ENCODE assay signal across 1 cellular context in the genomic region with DNA sequence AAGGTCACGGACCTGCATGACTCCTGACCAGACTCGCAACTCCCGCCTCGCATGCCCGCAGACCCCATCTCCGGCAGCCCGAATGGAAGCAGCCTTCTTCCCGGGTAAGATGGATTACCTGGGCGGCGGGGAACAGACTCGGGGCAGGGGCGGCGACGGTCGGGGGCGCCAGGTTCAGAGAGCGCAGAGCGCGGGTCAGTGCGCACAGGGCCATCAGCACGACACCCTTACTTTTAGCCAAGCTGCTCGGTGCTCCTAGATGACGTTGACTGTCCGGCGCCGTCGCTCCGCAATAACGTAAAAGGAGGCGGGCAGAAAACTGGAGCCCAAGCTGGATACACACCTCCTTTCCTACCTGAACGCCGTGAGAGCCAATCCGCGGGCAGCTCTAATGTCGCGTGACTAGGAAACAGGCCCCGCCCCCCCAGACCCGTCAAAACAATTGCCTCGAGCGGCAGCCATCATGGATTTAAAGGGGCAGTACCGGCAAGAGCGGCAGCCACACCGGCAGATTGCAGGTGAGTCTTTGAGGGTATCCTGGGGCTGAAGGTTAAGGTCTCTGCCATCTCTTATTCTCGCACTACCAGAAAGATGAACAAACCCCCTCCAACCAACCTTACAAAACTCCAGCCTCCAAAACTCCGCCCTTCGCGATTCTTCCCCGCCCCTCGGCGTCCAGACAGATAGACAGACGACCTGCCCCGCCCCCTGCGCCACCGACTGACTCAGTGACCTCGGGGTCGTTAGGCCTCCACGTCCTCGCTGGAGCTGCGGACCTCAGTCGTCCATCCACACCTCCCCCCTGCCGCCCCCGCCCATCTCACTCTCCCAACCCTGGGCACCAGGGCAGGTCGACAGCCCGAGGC.
TF ChIP-seq lines count a peak whose summit lies in the region.

A gene (plus strand): TSS at position 464 of the 866 bp plus-strand sequence. CDS start 1,705 bp downstream, outside the sequence.
A gene (minus strand): TSS at position 267 of the 866 bp plus-strand sequence. CDS start 53 bp downstream, at position 214.

TF ChIP-seq in K562, 482 proteins besides CTCF, POLR2A, EP300 and RAD21 (continued from another document and continues in another):
- TF ChIP-seq, protein P1, sequence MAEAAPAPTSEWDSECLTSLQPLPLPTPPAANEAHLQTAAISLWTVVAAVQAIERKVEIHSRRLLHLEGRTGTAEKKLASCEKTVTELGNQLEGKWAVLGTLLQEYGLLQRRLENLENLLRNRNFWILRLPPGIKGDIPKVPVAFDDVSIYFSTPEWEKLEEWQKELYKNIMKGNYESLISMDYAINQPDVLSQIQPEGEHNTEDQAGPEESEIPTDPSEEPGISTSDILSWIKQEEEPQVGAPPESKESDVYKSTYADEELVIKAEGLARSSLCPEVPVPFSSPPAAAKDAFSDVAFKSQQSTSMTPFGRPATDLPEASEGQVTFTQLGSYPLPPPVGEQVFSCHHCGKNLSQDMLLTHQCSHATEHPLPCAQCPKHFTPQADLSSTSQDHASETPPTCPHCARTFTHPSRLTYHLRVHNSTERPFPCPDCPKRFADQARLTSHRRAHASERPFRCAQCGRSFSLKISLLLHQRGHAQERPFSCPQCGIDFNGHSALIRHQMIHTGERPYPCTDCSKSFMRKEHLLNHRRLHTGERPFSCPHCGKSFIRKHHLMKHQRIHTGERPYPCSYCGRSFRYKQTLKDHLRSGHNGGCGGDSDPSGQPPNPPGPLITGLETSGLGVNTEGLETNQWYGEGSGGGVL (CRISPR knock-in tag; IDR thresholded peaks at IDR 0.05): no peak
- TF ChIP-seq, protein P2, sequence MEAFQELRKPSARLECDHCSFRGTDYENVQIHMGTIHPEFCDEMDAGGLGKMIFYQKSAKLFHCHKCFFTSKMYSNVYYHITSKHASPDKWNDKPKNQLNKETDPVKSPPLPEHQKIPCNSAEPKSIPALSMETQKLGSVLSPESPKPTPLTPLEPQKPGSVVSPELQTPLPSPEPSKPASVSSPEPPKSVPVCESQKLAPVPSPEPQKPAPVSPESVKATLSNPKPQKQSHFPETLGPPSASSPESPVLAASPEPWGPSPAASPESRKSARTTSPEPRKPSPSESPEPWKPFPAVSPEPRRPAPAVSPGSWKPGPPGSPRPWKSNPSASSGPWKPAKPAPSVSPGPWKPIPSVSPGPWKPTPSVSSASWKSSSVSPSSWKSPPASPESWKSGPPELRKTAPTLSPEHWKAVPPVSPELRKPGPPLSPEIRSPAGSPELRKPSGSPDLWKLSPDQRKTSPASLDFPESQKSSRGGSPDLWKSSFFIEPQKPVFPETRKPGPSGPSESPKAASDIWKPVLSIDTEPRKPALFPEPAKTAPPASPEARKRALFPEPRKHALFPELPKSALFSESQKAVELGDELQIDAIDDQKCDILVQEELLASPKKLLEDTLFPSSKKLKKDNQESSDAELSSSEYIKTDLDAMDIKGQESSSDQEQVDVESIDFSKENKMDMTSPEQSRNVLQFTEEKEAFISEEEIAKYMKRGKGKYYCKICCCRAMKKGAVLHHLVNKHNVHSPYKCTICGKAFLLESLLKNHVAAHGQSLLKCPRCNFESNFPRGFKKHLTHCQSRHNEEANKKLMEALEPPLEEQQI (IDR thresholded peaks at IDR 0.05): no peak
- no peak for TF ChIP-seq RBM22 (IDR thresholded peaks at IDR 0.05; ENCODE audit: low read depth, low read length, poor library complexity, severe bottlenecking)
- TF ChIP-seq, protein P3, sequence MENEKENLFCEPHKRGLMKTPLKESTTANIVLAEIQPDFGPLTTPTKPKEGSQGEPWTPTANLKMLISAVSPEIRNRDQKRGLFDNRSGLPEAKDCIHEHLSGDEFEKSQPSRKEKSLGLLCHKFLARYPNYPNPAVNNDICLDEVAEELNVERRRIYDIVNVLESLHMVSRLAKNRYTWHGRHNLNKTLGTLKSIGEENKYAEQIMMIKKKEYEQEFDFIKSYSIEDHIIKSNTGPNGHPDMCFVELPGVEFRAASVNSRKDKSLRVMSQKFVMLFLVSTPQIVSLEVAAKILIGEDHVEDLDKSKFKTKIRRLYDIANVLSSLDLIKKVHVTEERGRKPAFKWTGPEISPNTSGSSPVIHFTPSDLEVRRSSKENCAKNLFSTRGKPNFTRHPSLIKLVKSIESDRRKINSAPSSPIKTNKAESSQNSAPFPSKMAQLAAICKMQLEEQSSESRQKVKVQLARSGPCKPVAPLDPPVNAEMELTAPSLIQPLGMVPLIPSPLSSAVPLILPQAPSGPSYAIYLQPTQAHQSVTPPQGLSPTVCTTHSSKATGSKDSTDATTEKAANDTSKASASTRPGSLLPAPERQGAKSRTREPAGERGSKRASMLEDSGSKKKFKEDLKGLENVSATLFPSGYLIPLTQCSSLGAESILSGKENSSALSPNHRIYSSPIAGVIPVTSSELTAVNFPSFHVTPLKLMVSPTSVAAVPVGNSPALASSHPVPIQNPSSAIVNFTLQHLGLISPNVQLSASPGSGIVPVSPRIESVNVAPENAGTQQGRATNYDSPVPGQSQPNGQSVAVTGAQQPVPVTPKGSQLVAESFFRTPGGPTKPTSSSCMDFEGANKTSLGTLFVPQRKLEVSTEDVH (IDR thresholded peaks at IDR 0.05; ENCODE audit: low read depth, partially characterized antibody): peak; percentile 81
- no peak for TF ChIP-seq MCM7 (IDR thresholded peaks at IDR 0.05)
- TF ChIP-seq ZNF507 (tag; conservative IDR thresholded peaks at IDR 0.05): no peak
- TF ChIP-seq, protein P4, sequence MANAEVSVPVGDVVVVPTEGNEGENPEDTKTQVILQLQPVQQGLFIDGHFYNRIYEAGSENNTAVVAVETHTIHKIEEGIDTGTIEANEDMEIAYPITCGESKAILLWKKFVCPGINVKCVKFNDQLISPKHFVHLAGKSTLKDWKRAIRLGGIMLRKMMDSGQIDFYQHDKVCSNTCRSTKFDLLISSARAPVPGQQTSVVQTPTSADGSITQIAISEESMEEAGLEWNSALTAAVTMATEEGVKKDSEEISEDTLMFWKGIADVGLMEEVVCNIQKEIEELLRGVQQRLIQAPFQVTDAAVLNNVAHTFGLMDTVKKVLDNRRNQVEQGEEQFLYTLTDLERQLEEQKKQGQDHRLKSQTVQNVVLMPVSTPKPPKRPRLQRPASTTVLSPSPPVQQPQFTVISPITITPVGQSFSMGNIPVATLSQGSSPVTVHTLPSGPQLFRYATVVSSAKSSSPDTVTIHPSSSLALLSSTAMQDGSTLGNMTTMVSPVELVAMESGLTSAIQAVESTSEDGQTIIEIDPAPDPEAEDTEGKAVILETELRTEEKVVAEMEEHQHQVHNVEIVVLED (CRISPR knock-in tag; IDR thresholded peaks at IDR 0.05): peak; percentile 69
- TF ChIP-seq GTF2A2 (tag; IDR thresholded peaks at IDR 0.05): no peak
- TF ChIP-seq NFE2 (IDR thresholded peaks at IDR 0.05; ENCODE audit: low read depth): no peak
- TF ChIP-seq KLF16 (IDR thresholded peaks at IDR 0.05): no peak
- 0 out of 2 replicates have a peak, but pooled peaks have one; percentile 35 for TF ChIP-seq HDAC6 (IDR thresholded peaks at IDR 0.05; ENCODE audit: low read depth, low read length)
- TF ChIP-seq, protein P5, sequence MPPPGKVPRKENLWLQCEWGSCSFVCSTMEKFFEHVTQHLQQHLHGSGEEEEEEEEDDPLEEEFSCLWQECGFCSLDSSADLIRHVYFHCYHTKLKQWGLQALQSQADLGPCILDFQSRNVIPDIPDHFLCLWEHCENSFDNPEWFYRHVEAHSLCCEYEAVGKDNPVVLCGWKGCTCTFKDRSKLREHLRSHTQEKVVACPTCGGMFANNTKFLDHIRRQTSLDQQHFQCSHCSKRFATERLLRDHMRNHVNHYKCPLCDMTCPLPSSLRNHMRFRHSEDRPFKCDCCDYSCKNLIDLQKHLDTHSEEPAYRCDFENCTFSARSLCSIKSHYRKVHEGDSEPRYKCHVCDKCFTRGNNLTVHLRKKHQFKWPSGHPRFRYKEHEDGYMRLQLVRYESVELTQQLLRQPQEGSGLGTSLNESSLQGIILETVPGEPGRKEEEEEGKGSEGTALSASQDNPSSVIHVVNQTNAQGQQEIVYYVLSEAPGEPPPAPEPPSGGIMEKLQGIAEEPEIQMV (tag; conservative IDR thresholded peaks at IDR 0.05; ENCODE audit: low read depth): no peak
- TF ChIP-seq, protein P6, sequence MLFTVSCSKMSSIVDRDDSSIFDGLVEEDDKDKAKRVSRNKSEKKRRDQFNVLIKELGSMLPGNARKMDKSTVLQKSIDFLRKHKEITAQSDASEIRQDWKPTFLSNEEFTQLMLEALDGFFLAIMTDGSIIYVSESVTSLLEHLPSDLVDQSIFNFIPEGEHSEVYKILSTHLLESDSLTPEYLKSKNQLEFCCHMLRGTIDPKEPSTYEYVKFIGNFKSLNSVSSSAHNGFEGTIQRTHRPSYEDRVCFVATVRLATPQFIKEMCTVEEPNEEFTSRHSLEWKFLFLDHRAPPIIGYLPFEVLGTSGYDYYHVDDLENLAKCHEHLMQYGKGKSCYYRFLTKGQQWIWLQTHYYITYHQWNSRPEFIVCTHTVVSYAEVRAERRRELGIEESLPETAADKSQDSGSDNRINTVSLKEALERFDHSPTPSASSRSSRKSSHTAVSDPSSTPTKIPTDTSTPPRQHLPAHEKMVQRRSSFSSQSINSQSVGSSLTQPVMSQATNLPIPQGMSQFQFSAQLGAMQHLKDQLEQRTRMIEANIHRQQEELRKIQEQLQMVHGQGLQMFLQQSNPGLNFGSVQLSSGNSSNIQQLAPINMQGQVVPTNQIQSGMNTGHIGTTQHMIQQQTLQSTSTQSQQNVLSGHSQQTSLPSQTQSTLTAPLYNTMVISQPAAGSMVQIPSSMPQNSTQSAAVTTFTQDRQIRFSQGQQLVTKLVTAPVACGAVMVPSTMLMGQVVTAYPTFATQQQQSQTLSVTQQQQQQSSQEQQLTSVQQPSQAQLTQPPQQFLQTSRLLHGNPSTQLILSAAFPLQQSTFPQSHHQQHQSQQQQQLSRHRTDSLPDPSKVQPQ (CRISPR knock-in tag; IDR thresholded peaks at IDR 0.05; ENCODE audit: borderline replicate concordance): no peak
- TF ChIP-seq RFX5 (IDR thresholded peaks at IDR 0.05; ENCODE audit: low read depth, low read length): peak; percentile 59; the same call in 1 of the 2 replicates
- TF ChIP-seq PTBP1 (IDR thresholded peaks at IDR 0.05; ENCODE audit: low read depth, low read length): no peak
- no peak for TF ChIP-seq SETDB1 (IDR thresholded peaks at IDR 0.05; ENCODE audit: low read length)
- TF ChIP-seq, protein P7, sequence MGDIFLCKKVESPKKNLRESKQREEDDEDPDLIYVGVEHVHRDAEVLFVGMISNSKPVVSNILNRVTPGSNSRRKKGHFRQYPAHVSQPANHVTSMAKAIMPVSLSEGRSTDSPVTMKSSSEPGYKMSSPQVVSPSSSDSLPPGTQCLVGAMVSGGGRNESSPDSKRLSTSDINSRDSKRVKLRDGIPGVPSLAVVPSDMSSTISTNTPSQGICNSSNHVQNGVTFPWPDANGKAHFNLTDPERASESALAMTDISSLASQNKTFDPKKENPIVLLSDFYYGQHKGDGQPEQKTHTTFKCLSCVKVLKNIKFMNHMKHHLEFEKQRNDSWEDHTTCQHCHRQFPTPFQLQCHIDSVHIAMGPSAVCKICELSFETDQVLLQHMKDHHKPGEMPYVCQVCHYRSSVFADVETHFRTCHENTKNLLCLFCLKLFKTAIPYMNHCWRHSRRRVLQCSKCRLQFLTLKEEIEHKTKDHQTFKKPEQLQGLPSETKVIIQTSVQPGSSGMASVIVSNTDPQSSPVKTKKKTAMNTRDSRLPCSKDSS (IDR thresholded peaks at IDR 0.05; ENCODE audit: low read depth, partially characterized antibody): no peak
- TF ChIP-seq EZH2 (IDR thresholded peaks at IDR 0.05; ENCODE audit: borderline replicate concordance, low read depth, low read length): no peak
- TF ChIP-seq MYNN (IDR thresholded peaks at IDR 0.05): 0 out of 2 replicates have a peak, but pooled peaks have one; percentile 30
- no peak for TF ChIP-seq MYNN (CRISPR knock-in tag; IDR thresholded peaks at IDR 0.05)
- peak in 1 of 2 experiments; percentile 55; a peak in 2 of 4 replicates for TF ChIP-seq RCOR1 (IDR thresholded peaks at IDR 0.05; ENCODE audit: borderline replicate concordance in 1 of 2, low read depth in 2 of 2, low read length in 2 of 2)
- no peak for TF ChIP-seq RHOXF2B (CRISPR knock-in tag; conservative IDR thresholded peaks at IDR 0.05)
- no peak for TF ChIP-seq ZNF586 (CRISPR knock-in tag; conservative IDR thresholded peaks at IDR 0.05)
- TF ChIP-seq NCOA6 (IDR thresholded peaks at IDR 0.05): no peak
- no peak for TF ChIP-seq MAFF (IDR thresholded peaks at IDR 0.05; ENCODE audit: low read length)
- TF ChIP-seq, protein P8, sequence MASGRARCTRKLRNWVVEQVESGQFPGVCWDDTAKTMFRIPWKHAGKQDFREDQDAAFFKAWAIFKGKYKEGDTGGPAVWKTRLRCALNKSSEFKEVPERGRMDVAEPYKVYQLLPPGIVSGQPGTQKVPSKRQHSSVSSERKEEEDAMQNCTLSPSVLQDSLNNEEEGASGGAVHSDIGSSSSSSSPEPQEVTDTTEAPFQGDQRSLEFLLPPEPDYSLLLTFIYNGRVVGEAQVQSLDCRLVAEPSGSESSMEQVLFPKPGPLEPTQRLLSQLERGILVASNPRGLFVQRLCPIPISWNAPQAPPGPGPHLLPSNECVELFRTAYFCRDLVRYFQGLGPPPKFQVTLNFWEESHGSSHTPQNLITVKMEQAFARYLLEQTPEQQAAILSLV (tag; IDR thresholded peaks at IDR 0.05): no peak
- no peak for TF ChIP-seq ARNT (IDR thresholded peaks at IDR 0.05)
- peak; percentile 83 for TF ChIP-seq POLR2H (tag; IDR thresholded peaks at IDR 0.05; ENCODE audit: low read depth)
- no peak for TF ChIP-seq POLR2AphosphoS2 (IDR thresholded peaks at IDR 0.05; ENCODE audit: low read length)
- no peak for TF ChIP-seq THRAP3 (IDR thresholded peaks at IDR 0.05; ENCODE audit: borderline replicate concordance)
- no peak; the same call in 1 of the 2 replicates for TF ChIP-seq RNF2 (IDR thresholded peaks at IDR 0.05)
- TF ChIP-seq, protein P9, sequence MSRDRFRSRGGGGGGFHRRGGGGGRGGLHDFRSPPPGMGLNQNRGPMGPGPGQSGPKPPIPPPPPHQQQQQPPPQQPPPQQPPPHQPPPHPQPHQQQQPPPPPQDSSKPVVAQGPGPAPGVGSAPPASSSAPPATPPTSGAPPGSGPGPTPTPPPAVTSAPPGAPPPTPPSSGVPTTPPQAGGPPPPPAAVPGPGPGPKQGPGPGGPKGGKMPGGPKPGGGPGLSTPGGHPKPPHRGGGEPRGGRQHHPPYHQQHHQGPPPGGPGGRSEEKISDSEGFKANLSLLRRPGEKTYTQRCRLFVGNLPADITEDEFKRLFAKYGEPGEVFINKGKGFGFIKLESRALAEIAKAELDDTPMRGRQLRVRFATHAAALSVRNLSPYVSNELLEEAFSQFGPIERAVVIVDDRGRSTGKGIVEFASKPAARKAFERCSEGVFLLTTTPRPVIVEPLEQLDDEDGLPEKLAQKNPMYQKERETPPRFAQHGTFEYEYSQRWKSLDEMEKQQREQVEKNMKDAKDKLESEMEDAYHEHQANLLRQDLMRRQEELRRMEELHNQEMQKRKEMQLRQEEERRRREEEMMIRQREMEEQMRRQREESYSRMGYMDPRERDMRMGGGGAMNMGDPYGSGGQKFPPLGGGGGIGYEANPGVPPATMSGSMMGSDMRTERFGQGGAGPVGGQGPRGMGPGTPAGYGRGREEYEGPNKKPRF (IDR thresholded peaks at IDR 0.05; ENCODE audit: low read depth, low read length): no peak
